1 cellular context compared by ENCODE assay signal in genomic region chr10:102396251-102396650, GRCh38.
TF ChIP-seq lines count a peak whose summit lies in the region.

No MANE protein-coding gene starts in this region.

TF ChIP-seq in WTC11, 78 proteins besides CTCF, POLR2A, EP300 and RAD21 (continued from another document):
- TF ChIP-seq FOXP4 (CRISPR knock-in tag; IDR thresholded peaks at IDR 0.05) = no peak
